In the genomic region with DNA sequence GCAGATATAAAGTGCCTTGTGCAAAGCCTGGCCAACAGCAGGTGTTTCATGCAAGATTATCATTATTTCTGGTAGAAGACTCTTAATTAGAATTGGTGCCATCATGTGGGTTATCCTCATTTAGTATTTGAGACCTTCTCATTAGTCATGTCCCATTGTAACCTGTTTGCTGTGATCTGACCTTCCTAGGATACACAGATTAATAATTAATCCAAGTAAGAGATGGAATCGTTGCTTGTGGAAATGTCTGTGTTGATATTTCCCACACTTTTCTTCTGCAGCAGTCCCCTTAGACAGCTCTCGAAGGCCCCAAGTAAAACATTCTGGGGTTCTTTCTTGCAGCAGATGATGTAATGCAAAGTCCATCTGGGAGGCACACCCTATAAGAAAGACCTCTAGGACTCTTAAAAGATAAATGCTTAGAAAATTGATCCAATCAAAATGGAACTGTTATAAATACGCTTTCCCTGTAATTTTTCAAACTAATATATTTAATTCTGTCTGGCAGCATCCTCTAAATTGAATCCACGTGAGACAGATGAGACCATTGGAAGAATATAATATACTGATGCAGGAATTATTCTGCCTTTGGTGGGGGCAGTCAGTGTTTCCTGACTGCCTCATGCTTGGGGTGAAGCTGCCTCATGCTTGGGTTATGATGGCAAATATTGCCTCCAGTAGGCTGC, we compare ENCODE assay signal across 19 cellular contexts.
"Had no signal": no experiment of that assay in that cellular context is flagged by ENCODE, and none has a peak within 500 bp of the region (broad histone marks: within the 10 kb centered on the region; RNA-seq: fewer than 3 reads in every experiment).

No MANE protein-coding gene starts in this region.

- H3K27me3 ChIP-seq: adrenal gland, ascending aorta, dorsolateral prefrontal cortex, esophagus muscularis mucosa, ovary, thyroid gland, upper lobe of right lung had no signal

- H3K9me3 ChIP-seq: adrenal gland, ascending aorta, neutrophil, ovary, psoas muscle, thyroid gland, upper lobe of right lung had no signal

- DNase-seq: activated CD4-positive, alpha-beta T cell treated with anti-CD3 and anti-CD28 coated beads, Interleukin-2, amount 50 U/mL, for 48 hours; activated CD8-positive, alpha-beta memory T cell treated with anti-CD3 and anti-CD28 coated beads, Interleukin-2, amount 50 U/mL, for 48 hours; activated naive CD4-positive, alpha-beta T cell; activated T-cell treated with anti-CD3 and anti-CD28 coated beads, Interleukin-2, amount 50 U/mL, for 4 hours; adrenal gland; dorsolateral prefrontal cortex; glutamatergic neuron; hippocampal formation; ovary; psoas muscle; right cardiac atrium; stimulated activated CD4-positive, alpha-beta T cell treated with anti-CD3 and anti-CD28 coated beads, Interleukin-12 subunit alpha, Interleukin-12 subunit beta, amount 100 ng/mL, for 4 hours; stimulated activated CD4-positive, alpha-beta T cell treated with anti-CD3 and anti-CD28 coated beads, Interleukin-4, amount 100 ng/mL, for 4 hours; substantia nigra; thyroid gland; upper lobe of right lung had no signal

- H3K4me1 ChIP-seq: ascending aorta, psoas muscle, thyroid gland had no signal

- H3K36me3 ChIP-seq: adrenal gland, ascending aorta, esophagus muscularis mucosa, neutrophil, ovary, thyroid gland, upper lobe of right lung had no signal

- H3K4me3 ChIP-seq: adrenal gland, ascending aorta, dorsolateral prefrontal cortex, esophagus muscularis mucosa, ovary, psoas muscle, thyroid gland, upper lobe of right lung had no signal

- H3K27ac ChIP-seq: adrenal gland, ascending aorta, dorsolateral prefrontal cortex, esophagus muscularis mucosa, neutrophil, ovary, psoas muscle, thyroid gland, upper lobe of right lung had no signal
